In genomic region chr14:75514673-75515630, GRCh38 we compare ENCODE assay signal across 9 cellular contexts. TPM values are rescaled to one million over a fixed set of nuclear protein-coding genes. Genes with fewer than 3 reads are reported as not detected.
DNase-seq lines count a peak whose midpoint lies in the region; ATAC-seq, FAIRE-seq and TF ChIP-seq lines count a peak whose summit lies in the region.
"Had no signal": no experiment of that assay in that cellular context is flagged by ENCODE, and none has a peak within 500 bp of the region (broad histone marks: within the 10 kb centered on the region; RNA-seq: fewer than 3 reads in every experiment).

No MANE protein-coding gene starts in this region.

- H3K36me3 ChIP-seq in HepG2 (replicated peaks in 1 of 2; ENCODE audit: control insufficient read depth in 1 of 2, insufficient read depth in 2 of 2, low read length in 2 of 2), result no peaks in the 10 kb centered on the region
- no peaks in the 10 kb centered on the region for H3K36me3 ChIP-seq in tibial nerve

- DNase-seq in NB4 (ENCODE audit: low read depth) (peak; percentile 87), HepG2 (ENCODE audit: low spot score) (no peak), tibial nerve (ENCODE audit: low spot score in 2 of 2) (no peak), NCI-H2171 (lab: John Stamatoyannopoulos, UW) (no peak), islet precursor cell (no peak)
- DNase-seq in activated naive CD8-positive, alpha-beta T cell treated with anti-CD3 and anti-CD28 coated beads for 36 hours, result peak; percentile 56

- peaks cover 0 to 24% of the 10 kb centered on the region in 2 experiments; a peak in 2 of 5 replicates for H3K27me3 ChIP-seq in HepG2 (ENCODE audit: control insufficient read depth in 1 of 2, insufficient read depth in 2 of 2, low read length in 2 of 2)
- H3K27me3 ChIP-seq in tibial nerve, result no peaks in the 10 kb centered on the region

- no peaks in the 10 kb centered on the region for H4K20me1 ChIP-seq in HepG2 (ENCODE audit: insufficient read depth, low read length)

- peaks cover 17% of the 10 kb centered on the region for H3K9me3 Mint-ChIP-seq in activated naive CD8-positive, alpha-beta T cell treated with anti-CD3 and anti-CD28 coated beads for 36 hours

- TF ChIP-seq RAD21 in HepG2 (CRISPR knock-in tag; IDR thresholded peaks at IDR 0.05), result no peak

- H3K36me3 Mint-ChIP-seq in activated naive CD8-positive, alpha-beta T cell treated with anti-CD3 and anti-CD28 coated beads for 36 hours, result peaks cover 13% of the 10 kb centered on the region

- H3K4me3 ChIP-seq in GM08714 (ENCODE audit: low read length) (peak overlapping the region; percentile 9; the same call in 1 of the 2 replicates), NB4 (ENCODE audit: low read depth, low read length) (peak overlapping the region; percentile 30), HepG2 (replicated peaks in 1 of 3; ENCODE audit: insufficient read depth in 1 of 3, low read depth in 2 of 3, low read length in 3 of 3) (peak overlapping the region; percentile 43 to 73 (median 68)), tibial nerve (peak overlapping the region; percentile 24 to 47 (median 34))
- H3K4me3 ChIP-seq: PC-9 had no signal

- WGBS in HepG2 (ENCODE audit: low lambda C conversion rate), result 39% methylated on average over 20 of the region's 29 CpGs
- 29 to 44% methylated on average over 29 of the region's 29 CpGs for WGBS in tibial nerve, 2 donors

- TF ChIP-seq CTCF in NB4 (IDR thresholded peaks at IDR 0.05; ENCODE audit: low read depth, low read length), result peak; percentile 17
- no peak for TF ChIP-seq CTCF in HepG2 (CRISPR knock-in tag; IDR thresholded peaks at IDR 0.05)
- TF ChIP-seq CTCF in tibial nerve (IDR thresholded peaks at IDR 0.05), result peak in 3 of 5 experiments; percentile 16 to 42 (median 25)

- peak overlapping the region; percentile 81 for H3K4me2 ChIP-seq in HepG2 (ENCODE audit: low read depth, low read length)
- H3K4me2 ChIP-seq: PC-9 had no signal

- no peaks in the 10 kb centered on the region for H3K9me3 ChIP-seq in HepG2 (ENCODE audit: low read length)
- peaks cover 0 to 16% (median 0%) of the 10 kb centered on the region in 4 donors for H3K9me3 ChIP-seq in tibial nerve

- H3K4me1 ChIP-seq in HepG2 (ENCODE audit: insufficient read depth, low read length) (peaks cover 27% of the 10 kb centered on the region), tibial nerve (peaks cover 0 to 11% (median 3%) of the 10 kb centered on the region in 4 donors)

- in situ Hi-C loops in HepG2 (cut with HindIII; ENCODE audit: extremely low pct_ligation_motif_present, low pct_unique_long_range_greater_than_20kb), result no loop called here

- H3K27ac ChIP-seq in HepG2 (ENCODE audit: extremely low read length, insufficient read depth, low read length), result no peak overlapping the region
- peak overlapping the region in 2 of 4 donors; percentile 42 to 50 for H3K27ac ChIP-seq in tibial nerve
- H3K27ac ChIP-seq: PC-9 had no signal

- H3K4me3 Mint-ChIP-seq in activated naive CD8-positive, alpha-beta T cell treated with anti-CD3 and anti-CD28 coated beads for 36 hours, result peak overlapping the region; percentile 78

- peak overlapping the region; percentile 91 for H3K27ac Mint-ChIP-seq in activated naive CD8-positive, alpha-beta T cell treated with anti-CD3 and anti-CD28 coated beads for 36 hours

- H3K4me1 Mint-ChIP-seq in activated naive CD8-positive, alpha-beta T cell treated with anti-CD3 and anti-CD28 coated beads for 36 hours, result peaks cover 35% of the 10 kb centered on the region

- POLR2A ChIA-PET in HepG2 (lab: Yijun Ruan, JAX), result no interaction called here

- peak overlapping the region; percentile 50 for H2AFZ ChIP-seq in HepG2 (ENCODE audit: low read length)
- H2AFZ ChIP-seq: PC-9 had no signal

- TF ChIP-seq EP300 in HepG2 (IDR thresholded peaks at IDR 0.05; ENCODE audit: low read depth in 2 of 2, low read length in 2 of 2) (no peak), HepG2 (CRISPR knock-in tag; IDR thresholded peaks at IDR 0.05; ENCODE audit: borderline replicate concordance) (no peak), tibial nerve (IDR thresholded peaks at IDR 0.05) (no peak)

- H3K27me3 Mint-ChIP-seq in activated naive CD8-positive, alpha-beta T cell treated with anti-CD3 and anti-CD28 coated beads for 36 hours, result no peaks in the 10 kb centered on the region

- intact Hi-C loops in HepG2 (cut with micrococcal nuclease; ENCODE audit: unreplicated experiment), result no loop called here

- H3K9ac ChIP-seq in HepG2 (ENCODE audit: insufficient read depth, low read depth, low read length), result peak overlapping the region; percentile 30; the same call in 1 of the 2 replicates

- TF ChIP-seq POLR2A in NB4 (IDR thresholded peaks at IDR 0.05; ENCODE audit: extremely low read depth, insufficient read length), result no peak
- TF ChIP-seq POLR2A in HepG2 (IDR thresholded peaks at IDR 0.05; ENCODE audit: insufficient read depth in 1 of 2, low read depth in 2 of 2, low read length in 2 of 2), result no peak
- TF ChIP-seq POLR2A in tibial nerve (IDR thresholded peaks at IDR 0.05), result no peak

- no peak for FAIRE-seq in HepG2 (lab: Jason Lieb, UNC)

- ATAC-seq in GM21723 (IDR thresholded peaks at IDR 0.05; ENCODE audit: unreplicated experiment) (peak; percentile 49), HepG2 (peak; percentile 78)

- no peaks in the 10 kb centered on the region for H3K79me2 ChIP-seq in HepG2 (ENCODE audit: insufficient read depth, low read length)

- CTCF ChIA-PET in HepG2 (lab: Yijun Ruan, JAX; ENCODE audit: low intra/inter-chr PET ratio, low total read pairs), result no interaction called here

- BruUV-seq in HepG2 (replicated peaks; lab: Mats Ljungman, UMichigan), result no TSS peak

TF ChIP-seq in HepG2, 621 proteins besides CTCF, POLR2A, EP300 and RAD21 (continues in another document):
- TF ChIP-seq HNRNPL (IDR thresholded peaks at IDR 0.05; ENCODE audit: low read depth, low read length) (peak; percentile 65; the same call in 1 of the 2 replicates), KDM2A (CRISPR knock-in tag; IDR thresholded peaks at IDR 0.05; ENCODE audit: borderline replicate concordance, low read depth) (0 out of 2 replicates have a peak, but pooled peaks have one; percentile 18), ZNF3 (CRISPR knock-in tag; IDR thresholded peaks at IDR 0.05) (no peak), ZNF710 (CRISPR knock-in tag; IDR thresholded peaks at IDR 0.05; ENCODE audit: borderline replicate concordance) (no peak)

RNA-seq across cellular contexts. Expression of gene BATF, which starts 7.3 kb away (rescaled TPM):
- total RNA-seq in activated naive CD8-positive, alpha-beta T cell treated with anti-CD3 and anti-CD28 coated beads for 36 hours, result 10 to 100 TPM; 46.2 to 47.9 TPM
- total RNA-seq in HepG2 (2016; rRNA removed; fragmentation: Illumina TruSeq; extraction: Trizol) (0.22 and 0.44 TPM in 2 replicates), tibial nerve (10 to 100 TPM in 1 of 4 donors, 1 to 10 TPM in 2, not detected in 1; 3.8 to 11.1 (median 6.3) TPM)
- total RNA-seq in HepG2 (2016; cell fraction: cytosol; rRNA removed; fragmentation: Illumina TruSeq; extraction: Trizol; ENCODE audit: low read depth), result 0.26 and 0.30 TPM in 2 replicates
- 0.19 TPM in 1 of 2 replicates, not detected in the other for total RNA-seq in HepG2 (2016; cell fraction: insoluble cytoplasmic fraction; rRNA removed; fragmentation: Illumina TruSeq; extraction: Trizol)
- total RNA-seq in HepG2 (2016; cell fraction: membrane; rRNA removed; fragmentation: Illumina TruSeq; extraction: Trizol), result 0.53 and 0.96 TPM in 2 replicates
- total RNA-seq in HepG2 (2016; cell fraction: nucleus; rRNA removed; fragmentation: Illumina TruSeq; extraction: Trizol), result not detected in 2 replicates
- 0.37 and 0.88 TPM in 2 replicates for polyA plus RNA-seq in HepG2 (2011; rRNA removed)
- polyA plus RNA-seq in HepG2 (2011; cell fraction: cytosol; rRNA removed), result 0.31 and 0.60 TPM in 2 replicates
- 0.48 TPM in 2 replicates for polyA plus RNA-seq in HepG2 (2011; cell fraction: nucleus; rRNA removed)
- polyA plus RNA-seq in HepG2 (2012), result 0.20 TPM in 1 of 2 replicates, not detected in the other
- polyA plus RNA-seq in HepG2 (2016; cell fraction: cytosol; fragmentation: Illumina TruSeq; extraction: Trizol; ENCODE audit: low read depth), result 0.44 and 0.83 TPM in 2 replicates
- polyA plus RNA-seq in HepG2 (2016; cell fraction: insoluble cytoplasmic fraction; fragmentation: Illumina TruSeq; extraction: Trizol; ENCODE audit: low read depth), result 0.41 TPM in 1 of 2 replicates, not detected in the other
- polyA plus RNA-seq in HepG2 (2016; cell fraction: membrane; fragmentation: Illumina TruSeq; extraction: Trizol; ENCODE audit: low read depth), result 0.79 and 0.93 TPM in 2 replicates
- polyA plus RNA-seq in HepG2 (2016; cell fraction: nucleus; fragmentation: Illumina TruSeq; extraction: Trizol; ENCODE audit: insufficient read depth, low read depth), result not detected in 2 replicates
- 0.70 TPM in 1 of 2 replicates, not detected in the other for polyA minus RNA-seq in HepG2 (2011; rRNA and poly(A)+ RNA removed; ENCODE audit: low replicate concordance)
- polyA minus RNA-seq in HepG2 (2011; cell fraction: cytosol; rRNA and poly(A)+ RNA removed), result 0.69 TPM in 1 of 2 replicates, not detected in the other
- polyA minus RNA-seq in HepG2 (2011; cell fraction: nucleus; rRNA and poly(A)+ RNA removed), result 0.62 TPM in 1 of 2 replicates, not detected in the other

Comparison
In these comparisons a context has a peak if more than half of its experiments do, and no peak if none do; other contexts are left out.
1. H3K4me3 ChIP-seq: peak in every context shown above with its lines; median percentile 68 in HepG2; 34 in tibial nerve; 30 in NB4; 9 in GM08714.
2. DNase-seq: peak in NB4 (single experiment) and activated naive CD8-positive, alpha-beta T cell treated with anti-CD3 and anti-CD28 coated beads for 36 hours (single experiment); none in HepG2 (single experiment), tibial nerve (0 of 2), NCI-H2171 (single experiment) and islet precursor cell (single experiment).